ENCODE assay signal across 8 cellular contexts in the genomic region with DNA sequence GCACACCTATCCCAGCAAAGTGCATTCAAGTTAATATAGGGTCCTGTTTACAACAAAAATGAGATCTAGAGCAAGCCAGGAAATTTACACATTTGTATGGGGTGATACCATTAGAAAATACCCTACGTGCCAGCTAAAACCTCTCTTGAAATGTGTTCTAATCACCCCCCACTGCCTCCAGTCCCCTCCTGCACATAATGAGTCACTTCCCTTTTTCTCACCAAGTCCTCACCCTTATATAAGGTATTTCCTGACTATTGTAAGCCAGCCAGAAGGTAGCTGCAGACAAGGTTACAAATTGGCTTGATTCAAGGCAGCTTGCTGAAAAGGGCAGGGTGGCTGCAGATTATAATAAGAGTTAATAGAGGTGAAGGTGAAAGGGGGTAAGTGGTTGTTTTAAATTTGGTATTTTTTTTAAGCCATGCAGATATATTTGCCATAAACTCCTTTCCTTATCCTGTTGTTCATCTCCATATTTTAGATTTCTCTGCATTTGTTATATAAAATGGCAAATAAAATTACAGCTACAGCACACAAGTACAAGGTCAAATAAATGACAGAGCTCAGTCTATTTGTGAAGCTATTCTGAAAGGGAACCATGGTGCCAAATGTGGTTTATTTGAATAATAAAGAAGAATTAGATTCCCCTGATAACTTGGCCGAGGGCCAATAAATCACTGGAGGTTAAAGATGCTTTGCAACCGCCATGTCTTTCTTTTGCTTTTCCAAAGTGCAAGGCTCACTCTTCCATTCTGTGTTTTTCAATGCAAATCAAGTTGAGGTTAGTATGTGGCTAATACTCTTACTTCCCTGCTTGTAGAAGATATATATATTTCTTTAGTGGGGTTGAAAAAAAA.
DNase-seq lines count a peak whose midpoint lies in the region; ATAC-seq, FAIRE-seq and TF ChIP-seq lines count a peak whose summit lies in the region.

No MANE protein-coding gene starts in this region.

- no peaks in the 10 kb centered on the region for H3K9me3 ChIP-seq in Karpas-422 (ENCODE audit: low read length)

- peak overlapping the region; percentile 51 for H3K4me3 ChIP-seq in Karpas-422 (ENCODE audit: low read length)
- H3K4me3 ChIP-seq in astrocyte of the spinal cord (ENCODE audit: low read depth, low read length) = no peak overlapping the region
- no peak overlapping the region for H3K4me3 ChIP-seq in lower leg skin (ENCODE audit: low read depth, poor library complexity, severe bottlenecking)

- H3K4me1 ChIP-seq in Karpas-422 (ENCODE audit: low read length) = peaks cover 100% of the 10 kb centered on the region

- 36 to 41% methylated on average over 3 of the region's 3 CpGs for WGBS in lower leg skin, 2 donors

- peak overlapping the region; percentile 89 for H3K4me2 ChIP-seq in Karpas-422 (ENCODE audit: low read depth, low read length, poor library complexity, severe bottlenecking)

- no peaks in the 10 kb centered on the region for H4K20me1 ChIP-seq in Karpas-422 (ENCODE audit: insufficient read depth, low read depth, low read length)

- in situ Hi-C loops in Caki2 (cut with HindIII; ENCODE audit: low pct_unique_long_range_greater_than_20kb, low sequenced_read_pairs) = no loop called here
- in situ Hi-C loops in astrocyte of the spinal cord (cut with HindIII; ENCODE audit: low sequenced_read_pairs) = no loop called here

- H2AFZ ChIP-seq in Karpas-422 (ENCODE audit: low read length) = peak overlapping the region; percentile 11; the same call in 1 of the 2 replicates

- H3K79me2 ChIP-seq in Karpas-422 (ENCODE audit: low read length) = no peaks in the 10 kb centered on the region

- TF ChIP-seq POLR2A in lower leg skin (IDR thresholded peaks at IDR 0.05) = no peak

- no peak for FAIRE-seq in frontal cortex (lab: Jason Lieb, UNC)

- peak; percentile 63 for ATAC-seq in GM21447 (IDR thresholded peaks at IDR 0.05; ENCODE audit: unreplicated experiment)
- ATAC-seq in GM21360 (IDR thresholded peaks at IDR 0.05; ENCODE audit: unreplicated experiment) = no peak

- DNase-seq in Caki2 (ENCODE audit: low read depth) (peak; percentile 3), Karpas-422 (peak; percentile 99), astrocyte of the spinal cord (ENCODE audit: low read depth, low spot score) (peak; percentile 86), frontal cortex (ENCODE audit: low spot score in 2 of 2) (no peak), lower leg skin (ENCODE audit: low spot score in 2 of 2) (no peak), occipital lobe (lab: John Stamatoyannopoulos, UW) (no peak)

- no peaks in the 10 kb centered on the region for H3K27me3 ChIP-seq in Karpas-422 (ENCODE audit: low read length)

- H3K27ac ChIP-seq in Karpas-422 (ENCODE audit: low read length) = peak overlapping the region; percentile 98

- peak overlapping the region; percentile 71 for H3K9ac ChIP-seq in Karpas-422 (ENCODE audit: low read length)

- no peaks in the 10 kb centered on the region for H3K36me3 ChIP-seq in Karpas-422 (ENCODE audit: insufficient read depth, low read length)

- intact Hi-C loops in lower leg skin (cut with DNase I; ENCODE audit: low total_unique reads) = no loop called here

- no peaks in the 10 kb centered on the region for H3K9me2 ChIP-seq in Karpas-422 (replicated peaks; ENCODE audit: insufficient read depth, low read length)

- TF ChIP-seq CTCF in astrocyte of the spinal cord (IDR thresholded peaks at IDR 0.05; ENCODE audit: low read depth, low read length) (no peak), lower leg skin (IDR thresholded peaks at IDR 0.05) (no peak)

Comparison
In these comparisons a context has a peak if more than half of its experiments do, and no peak if none do; other contexts are left out.
1. DNase-seq: peak in Caki2 (single experiment), Karpas-422 (single experiment) and astrocyte of the spinal cord (single experiment); none in frontal cortex (0 of 2), lower leg skin (0 of 2) and occipital lobe (single experiment).